8 cellular contexts compared by ENCODE assay signal in the genomic region with DNA sequence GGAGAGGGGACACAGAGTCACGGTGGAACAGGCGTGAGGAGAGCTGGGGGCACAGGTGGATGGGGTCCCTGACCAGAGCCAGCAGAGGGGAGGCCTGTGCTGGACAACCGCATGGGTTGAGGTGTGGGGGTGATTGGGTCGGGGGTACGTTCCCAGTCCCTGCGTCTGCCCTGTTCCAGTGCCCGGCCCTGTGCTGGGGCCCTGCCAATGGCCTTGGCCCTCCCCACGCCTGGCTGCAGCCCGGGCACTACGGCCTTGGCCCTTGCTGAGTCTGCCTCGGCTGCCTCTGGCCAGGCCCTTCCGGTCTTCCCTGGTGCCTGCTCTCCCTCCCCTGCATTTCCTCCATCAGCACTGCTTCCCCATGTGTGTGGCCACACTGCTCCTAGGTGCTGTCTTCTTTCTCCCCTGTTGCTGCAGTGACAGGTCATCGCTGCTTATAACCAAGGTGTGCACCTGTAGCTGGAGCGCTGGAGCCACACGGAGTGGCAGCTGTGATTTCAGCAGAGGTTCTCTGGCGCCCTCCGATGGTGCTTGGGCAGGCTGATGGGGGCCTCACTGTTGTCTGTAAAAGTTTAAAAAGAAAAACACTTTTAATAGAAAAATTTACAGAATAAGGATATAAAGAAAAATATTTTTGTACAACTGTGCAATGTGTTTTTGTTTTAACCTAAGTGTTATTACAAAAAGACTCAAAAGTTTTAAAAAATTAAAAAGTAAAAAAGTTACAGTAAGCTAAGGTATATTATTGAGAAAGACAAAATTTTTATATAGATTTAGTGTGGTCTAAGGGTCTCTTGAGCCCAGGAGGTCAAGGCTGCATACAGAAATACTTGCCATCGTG. TPM values are rescaled to one million over a fixed set of nuclear protein-coding genes. Genes with fewer than 3 reads are reported as not detected.
DNase-seq lines count a peak whose midpoint lies in the region; ATAC-seq, FAIRE-seq and TF ChIP-seq lines count a peak whose summit lies in the region.
"Had no signal": no experiment of that assay in that cellular context is flagged by ENCODE, and none has a peak within 500 bp of the region (broad histone marks: within the 10 kb centered on the region; RNA-seq: fewer than 3 reads in every experiment).

No MANE protein-coding gene starts in this region.

- H3K27ac ChIP-seq in SJCRH30 = no peak overlapping the region
- H3K27ac ChIP-seq in GM12878 (ENCODE audit: control insufficient read depth, insufficient read depth) = no peak overlapping the region

- FAIRE-seq in GM12891 (lab: Jason Lieb, UNC) (peak; percentile 82), GM12878 (lab: Jason Lieb, UNC) (no peak)

- DNase-seq in GM12891 (ENCODE audit: insufficient read length, low spot score) = peak; percentile 56
- DNase-seq in SJCRH30 = peak; percentile 50 to 69
- no peak for DNase-seq in GM12878 (ENCODE audit: low read depth, low spot score)
- DNase-seq in kidney glomerular epithelial cell (lab: John Stamatoyannopoulos, UW) = peak; percentile 10
- DNase-seq in stimulated activated CD8-positive, alpha-beta memory T cell treated with anti-CD3 and anti-CD28 coated beads, Interleukin-12 subunit alpha, Interleukin-12 subunit beta, amount 100 ng/mL, for 1 hour (ENCODE audit: low read depth) = peak; percentile 29

- H3K36me3 ChIP-seq in SJCRH30 (no peaks in the 10 kb centered on the region), GM12878 (ENCODE audit: control insufficient read depth in 2 of 2, insufficient read depth in 2 of 2, low read length in 1 of 2) (no peaks in the 10 kb centered on the region; a peak in 1 of 4 replicates)

- RAD21 ChIA-PET in GM12878 (lab: Charles Lee; ENCODE audit: unreplicated experiment) = interaction anchor here (0.7 to 8.9 kb wide), 11 partner anchors 14 to 143 kb away, joined by 3 to 297 read pairs (median 7); a partner anchor contains a TSS

- in situ Hi-C loops in GM12878 (cut with MboI) = no loop called here

- CTCF ChIA-PET in GM12878 (lab: Yijun Ruan, JAX) = interaction anchor here (0.6 to 10.0 kb wide), 19 partner anchors 21 to 152 kb away, joined by 3 to 450 read pairs (median 4); a partner anchor contains a TSS

- POLR2A ChIA-PET in GM12878 (lab: Charles Lee) = interaction anchor here (0.7 to 1.4 kb wide), 6 partner anchors 10 to 145 kb away, joined by 3 to 4 read pairs (median 4); no protein-coding TSS in a partner anchor

- no peak overlapping the region for H3K9ac ChIP-seq in GM12878 (ENCODE audit: control insufficient read depth, insufficient read depth, low read length)

- no peaks in the 10 kb centered on the region for H4K20me1 ChIP-seq in GM12878 (ENCODE audit: control insufficient read depth, insufficient read depth)

- WGBS in GM12878 (ENCODE audit: insufficient coverage, insufficient replicate concordance, low lambda C conversion rate, missing lambda C conversion rate) = 50% methylated on average over 14 of the region's 18 CpGs

- BruUV-seq in GM12878 (replicated peaks; lab: Mats Ljungman, UMichigan) = no TSS peak

- ATAC-seq in HG03520 (IDR thresholded peaks at IDR 0.05; ENCODE audit: unreplicated experiment) (peak; percentile 61), GM12878 (peak; percentile 90), GM21737 (IDR thresholded peaks at IDR 0.05; ENCODE audit: unreplicated experiment) (no peak)

- TF ChIP-seq EP300 in GM12878 (IDR thresholded peaks at IDR 0.05; ENCODE audit: borderline replicate concordance in 1 of 2, control insufficient read depth in 1 of 2, low read depth in 2 of 2, low read length in 2 of 2) = no peak

- peak; percentile 83 for TF ChIP-seq RAD21 in GM12878 (IDR thresholded peaks at IDR 0.05; ENCODE audit: insufficient read depth, low read depth, low read length)

- SMC1A ChIA-PET in GM12878 (lab: Charles Lee; ENCODE audit: uncharacterized antibody, unreplicated experiment) = interaction anchor here (0.8 to 7.3 kb wide), 14 partner anchors 10 to 144 kb away, joined by 3 to 195 read pairs (median 4); a partner anchor contains a TSS

- H3K4me2 ChIP-seq in GM12878 (ENCODE audit: control insufficient read depth, insufficient read depth) = no peak overlapping the region

- H3K4me3 ChIP-seq in SJCRH30 (no peak overlapping the region), GM12878 (no peak overlapping the region)

- no peaks in the 10 kb centered on the region for H3K27me3 ChIP-seq in SJCRH30
- H3K27me3 ChIP-seq in GM12878 (replicated peaks in 1 of 2; ENCODE audit: control insufficient read depth in 2 of 2, insufficient read depth in 2 of 2, low read length in 1 of 2) = no peaks in the 10 kb centered on the region

- TF ChIP-seq POLR2A in GM12891 (IDR thresholded peaks at IDR 0.05; ENCODE audit: low read depth, low read length) (no peak), GM12878 (IDR thresholded peaks at IDR 0.05; ENCODE audit: low read depth, low read length) (no peak)

- H3K4me1 ChIP-seq in SJCRH30 (no peaks in the 10 kb centered on the region), GM12878 (ENCODE audit: control insufficient read depth, insufficient read depth, low read length) (no peaks in the 10 kb centered on the region)

- H3K79me2 ChIP-seq in GM12878 (ENCODE audit: control insufficient read depth, insufficient read depth, low read length) = no peaks in the 10 kb centered on the region

- no peak overlapping the region for H2AFZ ChIP-seq in GM12878 (ENCODE audit: control insufficient read depth, low read depth, low read length)

- peak; percentile 55 to 66 (median 59) for TF ChIP-seq CTCF in GM12878 (IDR thresholded peaks at IDR 0.05 in 2 of 3, conservative IDR thresholded peaks at IDR 0.05 in 1 of 3; ENCODE audit: control insufficient read depth in 2 of 3, extremely low read depth in 1 of 3, insufficient read depth in 1 of 3, low read depth in 3 of 3, low read length in 3 of 3)

- no peaks in the 10 kb centered on the region for H3K9me3 ChIP-seq in SJCRH30 (replicated peaks)
- H3K9me3 ChIP-seq in GM12878 (replicated peaks; ENCODE audit: control insufficient read depth, insufficient read depth, low read length) = no peaks in the 10 kb centered on the region

- intact Hi-C loops in GM12878 (cut with micrococcal nuclease; ENCODE audit: unreplicated experiment) = loop anchor here (1.0 kb wide), 1 partner anchor 60 kb away; a partner anchor contains a TSS

TF ChIP-seq in GM12891, 5 proteins besides CTCF, POLR2A, EP300 and RAD21:
- TF ChIP-seq SPI1 (IDR thresholded peaks at IDR 0.05; ENCODE audit: low read depth, low read length) (no peak), POLR2AphosphoS5 (IDR thresholded peaks at IDR 0.05; ENCODE audit: low read depth, low read length) (no peak), TAF1 (IDR thresholded peaks at IDR 0.05; ENCODE audit: low read depth, low read length) (no peak), PAX5 (IDR thresholded peaks at IDR 0.05; ENCODE audit: insufficient read depth, low read length, severe bottlenecking) (no peak), POU2F2 (IDR thresholded peaks at IDR 0.05; ENCODE audit: low read depth, low read length) (no peak)

TF ChIP-seq in GM12878, 131 proteins besides CTCF, POLR2A, EP300 and RAD21:
- TF ChIP-seq NBN (IDR thresholded peaks at IDR 0.05) = no peak
- TF ChIP-seq SMC3 (IDR thresholded peaks at IDR 0.05; ENCODE audit: borderline replicate concordance, low read length) = peak; percentile 58; the same call in 1 of the 2 replicates
- no peak for TF ChIP-seq IKZF1 (conservative IDR thresholded peaks at IDR 0.05)
- no peak for TF ChIP-seq SP1 (IDR thresholded peaks at IDR 0.05; ENCODE audit: low read depth, low read length)

RNA-seq across cellular contexts. Expression of a gene that starts 45.2 kb away (rescaled TPM):
- polyA plus RNA-seq in GM12891 (2012; ENCODE audit: low read depth, missing spikeins) = 0.33 TPM
- not detected in 2 replicates for total RNA-seq in SJCRH30 (2014; rRNA removed; shearing (Covaris generic))
- not detected in 2 replicates for total RNA-seq in GM12878 (2013; cell fraction: nucleolus; rRNA removed)
- total RNA-seq in GM12878 (2014; rRNA removed) = 4.2 and 5.3 TPM in 2 replicates
- total RNA-seq in GM12878 (2014; rRNA removed; fragmentation: Illumina TruSeq; extraction: Trizol) = 0.37 and 0.54 TPM in 2 replicates
- total RNA-seq in GM12878 (2021) = 2.4 and 3.0 TPM in 2 replicates
- 2.1 TPM for polyA plus RNA-seq in GM12878 (2011; ENCODE audit: low read depth)
- polyA plus RNA-seq in GM12878 (2011; rRNA removed) = not detected in 2 replicates
- not detected in 2 replicates for polyA plus RNA-seq in GM12878 (2011; cell fraction: cytosol; rRNA removed)
- polyA plus RNA-seq in GM12878 (2011; cell fraction: nucleus; rRNA removed) = not detected in 2 replicates
- polyA plus RNA-seq in GM12878 (2012) = 4.3 and 6.3 TPM in 2 replicates
- polyA plus RNA-seq in GM12878 (2014; fragmentation: Illumina TruSeq; extraction: Trizol) = not detected in 2 replicates
- polyA plus RNA-seq in GM12878 (2014; fragmentation: Nextera tagmentation; extraction: Ambion mirVana) = not detected
- 1.9 and 4.9 TPM in 2 replicates for polyA plus RNA-seq in GM12878 (2014; rRNA removed)
- 1 to 10 TPM; 2.0 to 2.9 TPM for polyA plus RNA-seq in GM12878 (2016; fragmentation: Nextera tagmentation; extraction: Ambion mirVana)
- polyA minus RNA-seq in GM12878 (2011; rRNA and poly(A)+ RNA removed) = not detected in 2 replicates
- polyA minus RNA-seq in GM12878 (2011; cell fraction: cytosol; rRNA and poly(A)+ RNA removed) = not detected in 2 replicates
- not detected in 2 replicates for polyA minus RNA-seq in GM12878 (2011; cell fraction: nucleus; rRNA and poly(A)+ RNA removed)
- total RNA-seq: urinary bladder had no signal
- polyA plus RNA-seq: urinary bladder had no signal

RNA-seq across cellular contexts. Expression of a gene that starts 59.4 kb away (rescaled TPM):
- polyA plus RNA-seq in GM12891 (2012; ENCODE audit: low read depth, missing spikeins) = 2.0 TPM
- 15.9 and 16.1 TPM in 2 replicates for total RNA-seq in SJCRH30 (2014; rRNA removed; shearing (Covaris generic))
- 12.4 and 13.5 TPM in 2 replicates for total RNA-seq in GM12878 (2013; cell fraction: nucleolus; rRNA removed)
- 4.9 and 5.2 TPM in 2 replicates for total RNA-seq in GM12878 (2014; rRNA removed)
- 4.4 and 4.6 TPM in 2 replicates for total RNA-seq in GM12878 (2014; rRNA removed; fragmentation: Illumina TruSeq; extraction: Trizol)
- total RNA-seq in GM12878 (2021) = 7.9 and 8.7 TPM in 2 replicates
- polyA plus RNA-seq in GM12878 (2011; ENCODE audit: low read depth) = 1.8 TPM
- 4.0 and 4.6 TPM in 2 replicates for polyA plus RNA-seq in GM12878 (2011; rRNA removed)
- polyA plus RNA-seq in GM12878 (2011; cell fraction: cytosol; rRNA removed) = 4.2 and 4.8 TPM in 2 replicates
- 6.7 and 9.7 TPM in 2 replicates for polyA plus RNA-seq in GM12878 (2011; cell fraction: nucleus; rRNA removed)
- 2.6 and 4.1 TPM in 2 replicates for polyA plus RNA-seq in GM12878 (2012)
- 4.1 and 4.6 TPM in 2 replicates for polyA plus RNA-seq in GM12878 (2014; fragmentation: Illumina TruSeq; extraction: Trizol)
- 1 to 10 TPM in 1 of 2 experiments, under 1 TPM in 1; 0.68 to 1.1 TPM for polyA plus RNA-seq in GM12878 (2014; fragmentation: Nextera tagmentation; extraction: Ambion mirVana)
- polyA plus RNA-seq in GM12878 (2014; rRNA removed) = 4.7 and 5.0 TPM in 2 replicates
- polyA plus RNA-seq in GM12878 (2016; fragmentation: Nextera tagmentation; extraction: Ambion mirVana) = 1 to 10 TPM; 2.7 to 3.6 TPM
- 5.9 and 9.8 TPM in 2 replicates for polyA minus RNA-seq in GM12878 (2011; rRNA and poly(A)+ RNA removed)
- polyA minus RNA-seq in GM12878 (2011; cell fraction: cytosol; rRNA and poly(A)+ RNA removed) = 6.5 and 6.8 TPM in 2 replicates
- polyA minus RNA-seq in GM12878 (2011; cell fraction: nucleus; rRNA and poly(A)+ RNA removed) = 4.4 and 7.7 TPM in 2 replicates
